ENCODE assay signal across 1 cellular context in genomic region chr4:151361966-151362365, GRCh38.
TF ChIP-seq lines count a peak whose summit lies in the region.

No MANE protein-coding gene starts in this region.

TF ChIP-seq in endothelial cell of umbilical vein, 7 proteins besides CTCF, POLR2A, EP300 and RAD21 (continued from another document):
- TF ChIP-seq MAX (IDR thresholded peaks at IDR 0.05; ENCODE audit: insufficient read depth, insufficient read length), result no peak
- TF ChIP-seq FOS (IDR thresholded peaks at IDR 0.05; ENCODE audit: borderline replicate concordance, insufficient read depth, low read length), result no peak
- TF ChIP-seq POLR2AphosphoS5 (IDR thresholded peaks at IDR 0.05; ENCODE audit: insufficient read depth, low read depth, low read length), result no peak
- no peak for TF ChIP-seq MYC (IDR thresholded peaks at IDR 0.05; ENCODE audit: low read depth, low read length)
